1 cellular context compared by ENCODE assay signal in the genomic region with DNA sequence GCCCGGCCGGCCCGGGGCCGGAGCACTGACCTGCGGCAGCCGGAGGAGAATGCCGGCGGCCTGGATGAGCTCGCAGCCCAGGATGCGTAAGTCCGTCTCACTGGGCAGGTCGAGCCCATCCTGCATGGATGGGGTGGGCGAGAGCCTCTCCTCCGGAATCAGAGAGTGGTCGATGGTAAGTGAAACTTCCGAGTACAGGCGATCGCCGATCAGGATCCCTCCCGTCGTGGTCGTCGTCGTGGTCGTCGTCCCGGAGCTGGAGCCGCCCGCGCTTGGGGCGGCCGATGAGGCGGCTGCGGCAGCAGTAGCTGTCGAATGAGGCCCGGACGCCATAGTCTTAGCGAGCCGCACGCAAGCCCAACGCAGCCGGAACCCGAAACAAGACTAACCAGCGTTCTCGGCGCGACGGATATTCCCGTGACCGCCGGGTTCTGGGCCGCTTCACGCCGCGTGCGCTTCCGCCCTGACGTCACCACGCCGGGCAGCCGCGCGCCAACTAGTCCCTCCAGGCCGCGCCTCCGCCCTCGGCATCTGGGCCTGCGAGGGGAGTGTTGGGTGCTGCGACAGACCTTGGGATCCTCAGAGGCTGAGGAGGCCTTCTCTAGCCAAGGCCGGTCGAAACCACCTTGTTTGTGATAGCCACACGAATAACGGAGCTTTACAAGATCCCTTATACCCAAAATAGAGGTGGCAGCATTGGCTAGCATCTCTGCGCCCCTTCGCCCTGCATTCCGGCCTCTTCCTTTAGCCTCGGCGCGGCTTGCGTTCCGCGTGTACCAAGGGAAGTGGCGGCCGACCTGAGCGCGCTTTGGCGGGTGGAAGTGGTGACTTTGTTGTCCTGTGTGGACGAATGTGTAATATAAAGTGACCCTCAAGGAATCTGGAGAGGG.
TF ChIP-seq lines count a peak whose summit lies in the region.

A gene (minus strand): TSS at position 386 of the 890 bp plus-strand sequence. CDS start 53 bp downstream, at position 333.

TF ChIP-seq in HepG2, 621 proteins besides CTCF, POLR2A, EP300 and RAD21 (continued from another document and continues in another):
- peak; percentile 97 for TF ChIP-seq MIXL1 (CRISPR knock-in tag; IDR thresholded peaks at IDR 0.05)
- TF ChIP-seq, protein P1, sequence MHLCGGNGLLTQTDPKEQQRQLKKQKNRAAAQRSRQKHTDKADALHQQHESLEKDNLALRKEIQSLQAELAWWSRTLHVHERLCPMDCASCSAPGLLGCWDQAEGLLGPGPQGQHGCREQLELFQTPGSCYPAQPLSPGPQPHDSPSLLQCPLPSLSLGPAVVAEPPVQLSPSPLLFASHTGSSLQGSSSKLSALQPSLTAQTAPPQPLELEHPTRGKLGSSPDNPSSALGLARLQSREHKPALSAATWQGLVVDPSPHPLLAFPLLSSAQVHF (CRISPR knock-in tag; IDR thresholded peaks at IDR 0.05): peak; percentile 88
- peak; percentile 88 for TF ChIP-seq ZNF143 (CRISPR knock-in tag; IDR thresholded peaks at IDR 0.05)
- TF ChIP-seq, protein P2, sequence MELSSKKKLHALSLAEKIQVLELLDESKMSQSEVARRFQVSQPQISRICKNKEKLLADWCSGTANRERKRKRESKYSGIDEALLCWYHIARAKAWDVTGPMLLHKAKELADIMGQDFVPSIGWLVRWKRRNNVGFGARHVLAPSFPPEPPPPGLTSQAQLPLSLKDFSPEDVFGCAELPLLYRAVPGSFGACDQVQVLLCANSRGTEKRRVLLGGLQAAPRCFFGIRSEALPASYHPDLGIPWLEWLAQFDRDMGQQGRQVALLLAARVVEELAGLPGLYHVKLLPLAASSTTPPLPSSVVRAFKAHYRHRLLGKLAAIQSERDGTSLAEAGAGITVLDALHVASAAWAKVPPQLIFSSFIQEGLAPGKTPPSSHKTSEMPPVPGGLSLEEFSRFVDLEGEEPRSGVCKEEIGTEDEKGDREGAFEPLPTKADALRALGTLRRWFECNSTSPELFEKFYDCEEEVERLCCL (CRISPR knock-in tag; IDR thresholded peaks at IDR 0.05; ENCODE audit: borderline replicate concordance): peak; percentile 59
- peak; percentile 89 for TF ChIP-seq BHLHE40 (IDR thresholded peaks at IDR 0.05; ENCODE audit: low read length)
- TF ChIP-seq, protein P3, sequence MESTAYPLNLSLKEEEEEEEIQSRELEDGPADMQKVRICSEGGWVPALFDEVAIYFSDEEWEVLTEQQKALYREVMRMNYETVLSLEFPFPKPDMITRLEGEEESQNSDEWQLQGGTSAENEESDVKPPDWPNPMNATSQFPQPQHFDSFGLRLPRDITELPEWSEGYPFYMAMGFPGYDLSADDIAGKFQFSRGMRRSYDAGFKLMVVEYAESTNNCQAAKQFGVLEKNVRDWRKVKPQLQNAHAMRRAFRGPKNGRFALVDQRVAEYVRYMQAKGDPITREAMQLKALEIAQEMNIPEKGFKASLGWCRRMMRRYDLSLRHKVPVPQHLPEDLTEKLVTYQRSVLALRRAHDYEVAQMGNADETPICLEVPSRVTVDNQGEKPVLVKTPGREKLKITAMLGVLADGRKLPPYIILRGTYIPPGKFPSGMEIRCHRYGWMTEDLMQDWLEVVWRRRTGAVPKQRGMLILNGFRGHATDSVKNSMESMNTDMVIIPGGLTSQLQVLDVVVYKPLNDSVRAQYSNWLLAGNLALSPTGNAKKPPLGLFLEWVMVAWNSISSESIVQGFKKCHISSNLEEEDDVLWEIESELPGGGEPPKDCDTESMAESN (CRISPR knock-in tag; conservative IDR thresholded peaks at IDR 0.05): peak; percentile 98
- TF ChIP-seq, protein P4, sequence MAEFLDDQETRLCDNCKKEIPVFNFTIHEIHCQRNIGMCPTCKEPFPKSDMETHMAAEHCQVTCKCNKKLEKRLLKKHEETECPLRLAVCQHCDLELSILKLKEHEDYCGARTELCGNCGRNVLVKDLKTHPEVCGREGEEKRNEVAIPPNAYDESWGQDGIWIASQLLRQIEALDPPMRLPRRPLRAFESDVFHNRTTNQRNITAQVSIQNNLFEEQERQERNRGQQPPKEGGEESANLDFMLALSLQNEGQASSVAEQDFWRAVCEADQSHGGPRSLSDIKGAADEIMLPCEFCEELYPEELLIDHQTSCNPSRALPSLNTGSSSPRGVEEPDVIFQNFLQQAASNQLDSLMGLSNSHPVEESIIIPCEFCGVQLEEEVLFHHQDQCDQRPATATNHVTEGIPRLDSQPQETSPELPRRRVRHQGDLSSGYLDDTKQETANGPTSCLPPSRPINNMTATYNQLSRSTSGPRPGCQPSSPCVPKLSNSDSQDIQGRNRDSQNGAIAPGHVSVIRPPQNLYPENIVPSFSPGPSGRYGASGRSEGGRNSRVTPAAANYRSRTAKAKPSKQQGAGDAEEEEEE (CRISPR knock-in tag; IDR thresholded peaks at IDR 0.05; ENCODE audit: borderline replicate concordance): no peak
- TF ChIP-seq RXRA (CRISPR knock-in tag; IDR thresholded peaks at IDR 0.05): peak; percentile 87
- peak; percentile 88 for TF ChIP-seq BRCA1 (CRISPR knock-in tag; IDR thresholded peaks at IDR 0.05)
- no peak for TF ChIP-seq SMARCC2 (IDR thresholded peaks at IDR 0.05)
- peak; percentile 85 for TF ChIP-seq ZNF317 (CRISPR knock-in tag; IDR thresholded peaks at IDR 0.05)
- TF ChIP-seq ZNF766 (CRISPR knock-in tag; IDR thresholded peaks at IDR 0.05; ENCODE audit: borderline replicate concordance): peak; percentile 93
- TF ChIP-seq PHF20 (CRISPR knock-in tag; IDR thresholded peaks at IDR 0.05): peak; percentile 89
- TF ChIP-seq ZNF224 (CRISPR knock-in tag; IDR thresholded peaks at IDR 0.05): peak; percentile 78; the same call in 1 of the 2 replicates
- peak; percentile 94 for TF ChIP-seq BORCS8-MEF2B (CRISPR knock-in tag; IDR thresholded peaks at IDR 0.05)
- TF ChIP-seq NFIB (CRISPR knock-in tag; IDR thresholded peaks at IDR 0.05; ENCODE audit: borderline replicate concordance): no peak
- TF ChIP-seq, protein P5, sequence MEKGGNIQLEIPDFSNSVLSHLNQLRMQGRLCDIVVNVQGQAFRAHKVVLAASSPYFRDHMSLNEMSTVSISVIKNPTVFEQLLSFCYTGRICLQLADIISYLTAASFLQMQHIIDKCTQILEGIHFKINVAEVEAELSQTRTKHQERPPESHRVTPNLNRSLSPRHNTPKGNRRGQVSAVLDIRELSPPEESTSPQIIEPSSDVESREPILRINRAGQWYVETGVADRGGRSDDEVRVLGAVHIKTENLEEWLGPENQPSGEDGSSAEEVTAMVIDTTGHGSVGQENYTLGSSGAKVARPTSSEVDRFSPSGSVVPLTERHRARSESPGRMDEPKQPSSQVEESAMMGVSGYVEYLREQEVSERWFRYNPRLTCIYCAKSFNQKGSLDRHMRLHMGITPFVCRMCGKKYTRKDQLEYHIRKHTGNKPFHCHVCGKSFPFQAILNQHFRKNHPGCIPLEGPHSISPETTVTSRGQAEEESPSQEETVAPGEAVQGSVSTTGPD (CRISPR knock-in tag; IDR thresholded peaks at IDR 0.05): no peak
- TF ChIP-seq ZKSCAN8 (CRISPR knock-in tag; IDR thresholded peaks at IDR 0.05; ENCODE audit: borderline replicate concordance): peak; percentile 86; the same call in 1 of the 2 replicates
- TF ChIP-seq FOXM1 (CRISPR knock-in tag; IDR thresholded peaks at IDR 0.05): 0 out of 2 replicates have a peak, but pooled peaks have one; percentile 43
- peak; percentile 95 for TF ChIP-seq KLF6 (CRISPR knock-in tag; IDR thresholded peaks at IDR 0.05)
- TF ChIP-seq, protein P6, sequence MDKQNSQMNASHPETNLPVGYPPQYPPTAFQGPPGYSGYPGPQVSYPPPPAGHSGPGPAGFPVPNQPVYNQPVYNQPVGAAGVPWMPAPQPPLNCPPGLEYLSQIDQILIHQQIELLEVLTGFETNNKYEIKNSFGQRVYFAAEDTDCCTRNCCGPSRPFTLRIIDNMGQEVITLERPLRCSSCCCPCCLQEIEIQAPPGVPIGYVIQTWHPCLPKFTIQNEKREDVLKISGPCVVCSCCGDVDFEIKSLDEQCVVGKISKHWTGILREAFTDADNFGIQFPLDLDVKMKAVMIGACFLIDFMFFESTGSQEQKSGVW (CRISPR knock-in tag; IDR thresholded peaks at IDR 0.05; ENCODE audit: borderline replicate concordance): peak; percentile 65; the same call in 1 of the 2 replicates
- TF ChIP-seq NFYB (CRISPR knock-in tag; IDR thresholded peaks at IDR 0.05): 0 out of 2 replicates have a peak, but pooled peaks have one; percentile 23
- TF ChIP-seq, protein P7, sequence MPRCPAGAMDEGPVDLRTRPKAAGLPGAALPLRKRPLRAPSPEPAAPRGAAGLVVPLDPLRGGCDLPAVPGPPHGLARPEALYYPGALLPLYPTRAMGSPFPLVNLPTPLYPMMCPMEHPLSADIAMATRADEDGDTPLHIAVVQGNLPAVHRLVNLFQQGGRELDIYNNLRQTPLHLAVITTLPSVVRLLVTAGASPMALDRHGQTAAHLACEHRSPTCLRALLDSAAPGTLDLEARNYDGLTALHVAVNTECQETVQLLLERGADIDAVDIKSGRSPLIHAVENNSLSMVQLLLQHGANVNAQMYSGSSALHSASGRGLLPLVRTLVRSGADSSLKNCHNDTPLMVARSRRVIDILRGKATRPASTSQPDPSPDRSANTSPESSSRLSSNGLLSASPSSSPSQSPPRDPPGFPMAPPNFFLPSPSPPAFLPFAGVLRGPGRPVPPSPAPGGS (CRISPR knock-in tag; IDR thresholded peaks at IDR 0.05): peak; percentile 99
- peak; percentile 94; the same call in 1 of the 2 replicates for TF ChIP-seq ZC3H4 (CRISPR knock-in tag; IDR thresholded peaks at IDR 0.05; ENCODE audit: borderline replicate concordance)
- TF ChIP-seq, protein P8, sequence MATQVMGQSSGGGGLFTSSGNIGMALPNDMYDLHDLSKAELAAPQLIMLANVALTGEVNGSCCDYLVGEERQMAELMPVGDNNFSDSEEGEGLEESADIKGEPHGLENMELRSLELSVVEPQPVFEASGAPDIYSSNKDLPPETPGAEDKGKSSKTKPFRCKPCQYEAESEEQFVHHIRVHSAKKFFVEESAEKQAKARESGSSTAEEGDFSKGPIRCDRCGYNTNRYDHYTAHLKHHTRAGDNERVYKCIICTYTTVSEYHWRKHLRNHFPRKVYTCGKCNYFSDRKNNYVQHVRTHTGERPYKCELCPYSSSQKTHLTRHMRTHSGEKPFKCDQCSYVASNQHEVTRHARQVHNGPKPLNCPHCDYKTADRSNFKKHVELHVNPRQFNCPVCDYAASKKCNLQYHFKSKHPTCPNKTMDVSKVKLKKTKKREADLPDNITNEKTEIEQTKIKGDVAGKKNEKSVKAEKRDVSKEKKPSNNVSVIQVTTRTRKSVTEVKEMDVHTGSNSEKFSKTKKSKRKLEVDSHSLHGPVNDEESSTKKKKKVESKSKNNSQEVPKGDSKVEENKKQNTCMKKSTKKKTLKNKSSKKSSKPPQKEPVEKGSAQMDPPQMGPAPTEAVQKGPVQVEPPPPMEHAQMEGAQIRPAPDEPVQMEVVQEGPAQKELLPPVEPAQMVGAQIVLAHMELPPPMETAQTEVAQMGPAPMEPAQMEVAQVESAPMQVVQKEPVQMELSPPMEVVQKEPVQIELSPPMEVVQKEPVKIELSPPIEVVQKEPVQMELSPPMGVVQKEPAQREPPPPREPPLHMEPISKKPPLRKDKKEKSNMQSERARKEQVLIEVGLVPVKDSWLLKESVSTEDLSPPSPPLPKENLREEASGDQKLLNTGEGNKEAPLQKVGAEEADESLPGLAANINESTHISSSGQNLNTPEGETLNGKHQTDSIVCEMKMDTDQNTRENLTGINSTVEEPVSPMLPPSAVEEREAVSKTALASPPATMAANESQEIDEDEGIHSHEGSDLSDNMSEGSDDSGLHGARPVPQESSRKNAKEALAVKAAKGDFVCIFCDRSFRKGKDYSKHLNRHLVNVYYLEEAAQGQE (IDR thresholded peaks at IDR 0.05; ENCODE audit: borderline replicate concordance in 1 of 2, low read depth in 1 of 2, low read length in 2 of 2): peak in 1 of 2 experiments; percentile 83; a peak in 1 of 4 replicates
- TF ChIP-seq HNRNPL (IDR thresholded peaks at IDR 0.05; ENCODE audit: low read depth, low read length): peak; percentile 75
- TF ChIP-seq MAFG (CRISPR knock-in tag; IDR thresholded peaks at IDR 0.05): peak; percentile 52; the same call in 1 of the 2 replicates
- TF ChIP-seq, protein P9, sequence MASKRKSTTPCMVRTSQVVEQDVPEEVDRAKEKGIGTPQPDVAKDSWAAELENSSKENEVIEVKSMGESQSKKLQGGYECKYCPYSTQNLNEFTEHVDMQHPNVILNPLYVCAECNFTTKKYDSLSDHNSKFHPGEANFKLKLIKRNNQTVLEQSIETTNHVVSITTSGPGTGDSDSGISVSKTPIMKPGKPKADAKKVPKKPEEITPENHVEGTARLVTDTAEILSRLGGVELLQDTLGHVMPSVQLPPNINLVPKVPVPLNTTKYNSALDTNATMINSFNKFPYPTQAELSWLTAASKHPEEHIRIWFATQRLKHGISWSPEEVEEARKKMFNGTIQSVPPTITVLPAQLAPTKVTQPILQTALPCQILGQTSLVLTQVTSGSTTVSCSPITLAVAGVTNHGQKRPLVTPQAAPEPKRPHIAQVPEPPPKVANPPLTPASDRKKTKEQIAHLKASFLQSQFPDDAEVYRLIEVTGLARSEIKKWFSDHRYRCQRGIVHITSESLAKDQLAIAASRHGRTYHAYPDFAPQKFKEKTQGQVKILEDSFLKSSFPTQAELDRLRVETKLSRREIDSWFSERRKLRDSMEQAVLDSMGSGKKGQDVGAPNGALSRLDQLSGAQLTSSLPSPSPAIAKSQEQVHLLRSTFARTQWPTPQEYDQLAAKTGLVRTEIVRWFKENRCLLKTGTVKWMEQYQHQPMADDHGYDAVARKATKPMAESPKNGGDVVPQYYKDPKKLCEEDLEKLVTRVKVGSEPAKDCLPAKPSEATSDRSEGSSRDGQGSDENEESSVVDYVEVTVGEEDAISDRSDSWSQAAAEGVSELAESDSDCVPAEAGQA (IDR thresholded peaks at IDR 0.05; ENCODE audit: low read depth): peak; percentile 97
- TF ChIP-seq, protein P9 (CRISPR knock-in tag; IDR thresholded peaks at IDR 0.05; ENCODE audit: borderline replicate concordance): no peak; the same call in 1 of the 2 replicates
- TF ChIP-seq ZNF781 (CRISPR knock-in tag; IDR thresholded peaks at IDR 0.05; ENCODE audit: borderline replicate concordance, not compliant biosample characterization): peak; percentile 97
- TF ChIP-seq, protein P10, sequence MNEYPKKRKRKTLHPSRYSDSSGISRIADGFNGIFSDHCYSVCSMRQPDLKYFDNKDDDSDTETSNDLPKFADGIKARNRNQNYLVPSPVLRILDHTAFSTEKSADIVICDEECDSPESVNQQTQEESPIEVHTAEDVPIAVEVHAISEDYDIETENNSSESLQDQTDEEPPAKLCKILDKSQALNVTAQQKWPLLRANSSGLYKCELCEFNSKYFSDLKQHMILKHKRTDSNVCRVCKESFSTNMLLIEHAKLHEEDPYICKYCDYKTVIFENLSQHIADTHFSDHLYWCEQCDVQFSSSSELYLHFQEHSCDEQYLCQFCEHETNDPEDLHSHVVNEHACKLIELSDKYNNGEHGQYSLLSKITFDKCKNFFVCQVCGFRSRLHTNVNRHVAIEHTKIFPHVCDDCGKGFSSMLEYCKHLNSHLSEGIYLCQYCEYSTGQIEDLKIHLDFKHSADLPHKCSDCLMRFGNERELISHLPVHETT (CRISPR knock-in tag; conservative IDR thresholded peaks at IDR 0.05): peak; percentile 95
